In the genomic region with DNA sequence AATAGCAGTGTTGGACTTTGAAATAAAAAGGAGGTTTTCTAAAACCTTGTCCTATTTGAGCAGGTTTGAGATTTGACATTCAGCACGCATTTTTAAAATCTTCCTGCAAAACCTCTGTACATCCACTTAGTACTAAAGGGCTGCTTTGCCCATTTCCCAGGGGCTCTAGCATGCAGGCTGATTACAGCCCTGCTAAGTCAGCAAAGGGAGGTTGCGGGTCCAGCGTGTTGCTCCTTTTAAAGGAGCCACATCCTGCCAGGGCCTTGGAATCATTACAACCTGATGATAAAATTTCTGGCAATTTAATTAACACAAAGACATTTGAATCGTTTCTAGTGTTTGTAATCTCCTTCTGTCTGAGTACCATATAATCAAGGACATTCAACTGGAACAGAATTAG, we compare ENCODE assay signal across 15 cellular contexts.
"Had no signal": no experiment of that assay in that cellular context is flagged by ENCODE, and none has a peak within 500 bp of the region (broad histone marks: within the 10 kb centered on the region; RNA-seq: fewer than 3 reads in every experiment).

No MANE protein-coding gene starts in this region.

- H3K27me3 ChIP-seq: transverse colon had no signal

- H3K4me3 ChIP-seq: dorsolateral prefrontal cortex, mucosa of descending colon, spleen, transverse colon had no signal

- H3K36me3 ChIP-seq: spleen, transverse colon had no signal

- H3K4me1 ChIP-seq: spleen, transverse colon had no signal

- H3K9me3 ChIP-seq: mucosa of descending colon, spleen, transverse colon had no signal

- DNase-seq: activated CD4-positive, alpha-beta T cell treated with anti-CD3 and anti-CD28 coated beads for 4 hours; activated CD8-positive, alpha-beta memory T cell treated with anti-CD3 and anti-CD28 coated beads, Interleukin-2, amount 50 U/mL, for 4 hours; activated CD8-positive, alpha-beta T cell treated with anti-CD3 and anti-CD28 coated beads for 36 hours; activated gamma-delta T cell treated with Interleukin-2 at 50 U/mL for 16 hours; activated naive CD8-positive, alpha-beta T cell treated with anti-CD3 and anti-CD28 coated beads for 36 hours; activated T-cell treated with anti-CD3 and anti-CD28 coated beads, Interleukin-2, amount 50 U/mL, for 72 hours; anterior cingulate cortex; dorsolateral prefrontal cortex; mucosa of descending colon; naive thymus-derived CD8-positive, alpha-beta T cell; spleen; stimulated activated CD4-positive, alpha-beta T cell treated with anti-CD3 and anti-CD28 coated beads, Interleukin-1b, Interleukin-23, amount 100 ng/mL, for 48 hours; stimulated activated naive B cell treated with anti-CD40 and anti-IgM and Interleukin-4, amounts not matched to agents 10 μg/mL and 1 μg/mL and 100 μg/mL, for 72 hours; T1000; transverse colon had no signal

- H3K27ac ChIP-seq: dorsolateral prefrontal cortex, spleen, transverse colon had no signal
